In the genomic region with DNA sequence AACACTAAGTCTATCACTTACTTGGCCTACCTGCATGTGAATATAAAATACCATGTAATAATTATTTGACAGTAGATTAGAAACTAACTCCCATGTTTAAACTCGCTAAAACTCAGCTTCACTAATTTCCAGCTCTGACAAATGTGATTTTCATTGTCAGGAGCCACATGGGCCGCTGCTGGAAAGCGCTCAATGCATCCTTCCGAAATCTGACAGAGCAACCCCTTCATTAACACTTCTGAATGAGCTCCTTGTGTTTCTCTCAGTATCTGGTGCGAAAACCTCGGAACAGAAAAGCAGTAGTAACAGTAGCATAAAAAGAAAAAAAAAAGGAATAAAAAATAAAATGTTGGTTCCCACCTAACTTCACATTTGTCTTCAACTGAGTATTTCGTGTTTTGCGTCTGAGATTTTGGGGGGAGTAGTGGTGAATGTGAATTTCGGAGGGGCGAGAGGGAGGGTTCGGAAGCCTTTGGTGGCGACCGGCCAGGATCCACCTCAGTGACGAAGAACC, we compare ENCODE assay signal across 1 cellular context.
TF ChIP-seq lines count a peak whose summit lies in the region.

No MANE protein-coding gene starts in this region.

TF ChIP-seq in GM23338, 12 proteins besides CTCF, POLR2A, EP300 and RAD21 (continued from another document):
- TF ChIP-seq EZH2phosphoT487 (IDR thresholded peaks at IDR 0.05; ENCODE audit: unreplicated experiment) (no peak), STAT1 (IDR thresholded peaks at IDR 0.05; ENCODE audit: unreplicated experiment) (no peak), ZNF114 (CRISPR knock-in tag; IDR thresholded peaks at IDR 0.05) (no peak)
